24 cellular contexts compared by ENCODE assay signal in the genomic region with DNA sequence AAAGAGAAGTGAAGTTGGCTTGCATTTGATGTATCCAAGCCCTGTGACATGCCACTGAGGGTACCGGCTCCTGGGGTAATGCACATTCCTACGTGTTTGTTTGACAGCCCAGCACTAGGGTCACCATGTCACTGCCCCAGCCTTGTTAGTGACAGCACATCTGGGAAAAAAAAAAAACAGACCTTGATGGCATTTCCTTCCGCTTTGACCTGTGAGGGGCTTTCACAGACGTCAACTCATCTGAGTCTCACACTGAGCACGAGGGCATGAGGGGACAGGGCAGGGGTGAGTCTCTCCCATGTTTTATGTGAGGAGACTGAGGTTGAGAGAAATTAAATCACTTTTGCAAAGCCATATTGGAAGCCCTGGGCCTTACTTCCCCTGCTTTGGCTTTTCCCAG.
DNase-seq lines count a peak whose midpoint lies in the region; ATAC-seq and TF ChIP-seq lines count a peak whose summit lies in the region.
"Had no signal": no experiment of that assay in that cellular context is flagged by ENCODE, and none has a peak within 500 bp of the region (broad histone marks: within the 10 kb centered on the region; RNA-seq: fewer than 3 reads in every experiment).

No MANE protein-coding gene starts in this region.

- H2BK15ac ChIP-seq in IMR-90 (ENCODE audit: low read depth, low read length) (peak overlapping the region; percentile 63; the same call in 1 of the 3 replicates), mesendoderm (replicated peaks; ENCODE audit: low read depth) (no peak overlapping the region)

- in situ Hi-C loops in IMR-90 (cut with MboI; ENCODE audit: low sequenced_read_pairs), result no loop called here

- H3K18ac ChIP-seq in IMR-90 (ENCODE audit: low read depth, low read length) (0 out of 2 replicates have a peak overlapping the region, but pooled peaks have one; percentile 15), mesendoderm (ENCODE audit: low read length) (no peak overlapping the region)

- peaks cover 11% of the 10 kb centered on the region for H3K9me1 ChIP-seq in IMR-90 (ENCODE audit: insufficient read depth, low read length)

- H3K79me2 ChIP-seq in mesendoderm (ENCODE audit: control insufficient read depth, insufficient read depth, low read length), result no peaks in the 10 kb centered on the region

- H2AK5ac ChIP-seq in IMR-90 (ENCODE audit: low read depth, low read length) (peak overlapping the region; percentile 80; the same call in 1 of the 2 replicates), mesendoderm (ENCODE audit: low read length) (no peak overlapping the region)

- POLR2A ChIA-PET in IMR-90 (lab: Charles Lee; ENCODE audit: unreplicated experiment), result no interaction called here

- H3K9me3 ChIP-seq in IMR-90 (ENCODE audit: control insufficient read depth, insufficient read depth, low read length) (no peaks in the 10 kb centered on the region), upper lobe of right lung (no peaks in the 10 kb centered on the region)
- H3K9me3 ChIP-seq: BE2C, BLaER1 had no signal

- H2BK120ac ChIP-seq in IMR-90 (ENCODE audit: low read depth, low read length), result peak overlapping the region; percentile 35; the same call in 1 of the 2 replicates
- H2BK120ac ChIP-seq in mesendoderm (ENCODE audit: low read depth, low read length), result no peak overlapping the region

- H3K36me3 ChIP-seq in IMR-90 (ENCODE audit: control insufficient read depth, insufficient read depth, low read length) (no peaks in the 10 kb centered on the region), mesendoderm (ENCODE audit: control insufficient read depth, insufficient read depth, low read length) (no peaks in the 10 kb centered on the region), upper lobe of right lung (no peaks in the 10 kb centered on the region)
- H3K36me3 ChIP-seq: BE2C, BLaER1 had no signal

- H3K4me3 ChIP-seq in IMR-90 (ENCODE audit: insufficient read depth, low read depth, low read length), result no peak overlapping the region
- H3K4me3 ChIP-seq in mesendoderm (ENCODE audit: low read length), result no peak overlapping the region
- H3K4me3 ChIP-seq in upper lobe of right lung, result no peak overlapping the region
- H3K4me3 ChIP-seq: BLaER1, GM12878 had no signal

- H2BK20ac ChIP-seq in IMR-90 (ENCODE audit: low read depth, low read length), result peak overlapping the region; percentile 69; the same call in 1 of the 2 replicates

- H3K14ac ChIP-seq in IMR-90 (replicated peaks; ENCODE audit: low read depth, low read length), result peak overlapping the region; percentile 75

- H3K23ac ChIP-seq in IMR-90 (ENCODE audit: low read depth, low read length), result peak overlapping the region; percentile 11; the same call in 1 of the 2 replicates
- no peak overlapping the region for H3K23ac ChIP-seq in mesendoderm (ENCODE audit: low read length)

- no peaks in the 10 kb centered on the region for H3K27me3 ChIP-seq in IMR-90 (ENCODE audit: control insufficient read depth, insufficient read depth, low read length)
- no peaks in the 10 kb centered on the region for H3K27me3 ChIP-seq in mesendoderm (ENCODE audit: insufficient read depth, low read length, poor library complexity)
- H3K27me3 ChIP-seq in upper lobe of right lung, result no peaks in the 10 kb centered on the region
- H3K27me3 ChIP-seq: BE2C, BLaER1 had no signal

- 100% methylated on average over 1 of the region's 5 CpGs; no CpG with 5 or more reads in 1 of the 2 experiments for WGBS in IMR-90 (ENCODE audit: extremely low coverage in 2 of 2, insufficient read length in 1 of 2), 2 experiments
- no CpG with 5 or more reads among the region's 5 CpGs for WGBS in mesendoderm (ENCODE audit: extremely low coverage, insufficient coverage, low lambda C conversion rate)

- H4K5ac ChIP-seq in IMR-90 (ENCODE audit: low read depth, low read length), result no peak overlapping the region
- no peak overlapping the region for H4K5ac ChIP-seq in mesendoderm (ENCODE audit: low read length)

- H3K4me1 ChIP-seq in IMR-90 (ENCODE audit: control insufficient read depth, insufficient read depth, low read length) (peaks cover 10% of the 10 kb centered on the region), mesendoderm (ENCODE audit: control insufficient read depth, low read depth, low read length) (peaks cover 5% of the 10 kb centered on the region), upper lobe of right lung (no peaks in the 10 kb centered on the region)
- H3K4me1 ChIP-seq: BE2C, BLaER1 had no signal

- no peak overlapping the region for H3K4me2 ChIP-seq in IMR-90 (ENCODE audit: low read depth, low read length)
- H3K4me2 ChIP-seq in mesendoderm (ENCODE audit: low read length), result no peak overlapping the region
- H3K4me2 ChIP-seq: BLaER1 had no signal

- H3K56ac ChIP-seq in IMR-90 (ENCODE audit: extremely low read depth, insufficient read depth, low read length), result no peak overlapping the region
- H3K56ac ChIP-seq in mesendoderm (ENCODE audit: low read length), result peak overlapping the region; percentile 10

- H3K9ac ChIP-seq in IMR-90 (ENCODE audit: low read depth, low read length) (no peak overlapping the region), mesendoderm (ENCODE audit: low read length) (no peak overlapping the region)
- H3K9ac ChIP-seq: BLaER1 had no signal

- no peak overlapping the region for H3K27ac ChIP-seq in IMR-90 (ENCODE audit: insufficient read depth, low read length)
- no peak overlapping the region for H3K27ac ChIP-seq in mesendoderm (ENCODE audit: low read depth, low read length)
- no peak overlapping the region for H3K27ac ChIP-seq in upper lobe of right lung
- H3K27ac ChIP-seq: BLaER1 had no signal

- H3K4ac ChIP-seq in IMR-90 (ENCODE audit: low read depth, low read length) (peak overlapping the region; percentile 37), mesendoderm (ENCODE audit: low read depth, low read length) (no peak overlapping the region)

- no peak for TF ChIP-seq RAD21 in IMR-90 (IDR thresholded peaks at IDR 0.05; ENCODE audit: low read length)

- H2AFZ ChIP-seq in IMR-90 (replicated peaks; ENCODE audit: low read length, poor library complexity), result no peak overlapping the region

- DNase-seq in IMR-90 (no peak), dermis microvascular lymphatic vessel endothelial cell (ENCODE audit: low read depth in 2 of 2) (peak; percentile 13 to 65), mesendoderm (no peak), NCI-H1436 (lab: John Stamatoyannopoulos, UW) (no peak), NCI-H524 (lab: John Stamatoyannopoulos, UW) (no peak), upper lobe of right lung (no peak)
- DNase-seq: 8988T; ACHN; BE2C; C1 segment of cervical spinal cord; CD4-positive, alpha-beta memory T cell; CD4-positive, CD25-positive, alpha-beta regulatory T cell; CD8-positive, alpha-beta memory T cell; COR-L47; DMS 273 treated with DMSO at 0.1 percent for 48 hours; DMS153; DMS53; DMS79; DND-41; EL; GDM1 had no signal

- TF ChIP-seq POLR2A in IMR-90 (IDR thresholded peaks at IDR 0.05; ENCODE audit: low read depth, low read length), result no peak

- dilution Hi-C loops in IMR-90 (cut with HindIII; ENCODE audit: low sequenced_read_pairs, unreplicated experiment), result no loop called here

- CTCF ChIA-PET in IMR-90 (lab: Yijun Ruan, JAX), result no interaction called here

- intact Hi-C loops in IMR-90 (cut with micrococcal nuclease), result no loop called here
- intact Hi-C loops in upper lobe of right lung (cut with DNase I), result no loop called here

- ATAC-seq in IMR-90 (ENCODE audit: low read depth) (no peak), upper lobe of right lung (no peak), GM18873 (IDR thresholded peaks at IDR 0.05; ENCODE audit: low FRiP score, unreplicated experiment) (no peak)
- ATAC-seq: GM12878 had no signal

- peak overlapping the region; percentile 49 for H4K91ac ChIP-seq in IMR-90 (ENCODE audit: insufficient read depth, low read depth, low read length)

- H2BK5ac ChIP-seq in IMR-90 (ENCODE audit: low read depth, low read length, poor library complexity, severe bottlenecking), result no peak overlapping the region
- H2BK5ac ChIP-seq in mesendoderm (ENCODE audit: low read length), result no peak overlapping the region

- H2AK9ac ChIP-seq in IMR-90 (replicated peaks; ENCODE audit: low read depth, low read length, poor library complexity), result no peak overlapping the region

- TF ChIP-seq CTCF in IMR-90 (conservative IDR thresholded peaks at IDR 0.05; ENCODE audit: low read depth, low read length) (no peak), upper lobe of right lung (IDR thresholded peaks at IDR 0.05) (no peak)

- no peak overlapping the region; a peak in 1 of 4 replicates for H4K8ac ChIP-seq in IMR-90 (ENCODE audit: low read depth in 2 of 2, low read length in 2 of 2)
- H4K8ac ChIP-seq in mesendoderm (ENCODE audit: low read depth, low read length), result no peak overlapping the region

- H3K79me1 ChIP-seq in IMR-90 (ENCODE audit: low read depth in 1 of 2, low read length in 2 of 2) (no peaks in the 10 kb centered on the region; a peak in 1 of 4 replicates), mesendoderm (ENCODE audit: low read length) (no peaks in the 10 kb centered on the region)

- no peaks in the 10 kb centered on the region for H4K20me1 ChIP-seq in IMR-90 (ENCODE audit: insufficient read depth, low read length)
- H4K20me1 ChIP-seq: BLaER1 had no signal

- BruUV-seq in IMR-90 (replicated peaks; lab: Mats Ljungman, UMichigan), result no TSS peak

TF ChIP-seq in IMR-90, 13 proteins besides CTCF, POLR2A, EP300 and RAD21:
- no peak for TF ChIP-seq MAFK (IDR thresholded peaks at IDR 0.05; ENCODE audit: low read depth, low read length)
- TF ChIP-seq CEBPB (IDR thresholded peaks at IDR 0.05; ENCODE audit: low read depth, low read length), result no peak
- TF ChIP-seq RFX5 (IDR thresholded peaks at IDR 0.05; ENCODE audit: low read depth, low read length), result no peak
- TF ChIP-seq, protein P1, sequence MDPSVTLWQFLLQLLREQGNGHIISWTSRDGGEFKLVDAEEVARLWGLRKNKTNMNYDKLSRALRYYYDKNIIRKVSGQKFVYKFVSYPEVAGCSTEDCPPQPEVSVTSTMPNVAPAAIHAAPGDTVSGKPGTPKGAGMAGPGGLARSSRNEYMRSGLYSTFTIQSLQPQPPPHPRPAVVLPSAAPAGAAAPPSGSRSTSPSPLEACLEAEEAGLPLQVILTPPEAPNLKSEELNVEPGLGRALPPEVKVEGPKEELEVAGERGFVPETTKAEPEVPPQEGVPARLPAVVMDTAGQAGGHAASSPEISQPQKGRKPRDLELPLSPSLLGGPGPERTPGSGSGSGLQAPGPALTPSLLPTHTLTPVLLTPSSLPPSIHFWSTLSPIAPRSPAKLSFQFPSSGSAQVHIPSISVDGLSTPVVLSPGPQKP (IDR thresholded peaks at IDR 0.05; ENCODE audit: borderline replicate concordance, low read depth, low read length), result no peak
- no peak for TF ChIP-seq CHD1 (IDR thresholded peaks at IDR 0.05; ENCODE audit: low read depth, low read length)
- no peak for TF ChIP-seq MAZ (IDR thresholded peaks at IDR 0.05; ENCODE audit: borderline replicate concordance, low read depth, low read length)

Comparison
In these comparisons a context has a peak if more than half of its experiments do, and no peak if none do; other contexts are left out.
1. DNase-seq: peak in dermis microvascular lymphatic vessel endothelial cell (2 of 2); none in IMR-90 (single experiment), mesendoderm (single experiment), NCI-H1436 (single experiment), NCI-H524 (0 of 2) and upper lobe of right lung (single experiment).